In the genomic region with DNA sequence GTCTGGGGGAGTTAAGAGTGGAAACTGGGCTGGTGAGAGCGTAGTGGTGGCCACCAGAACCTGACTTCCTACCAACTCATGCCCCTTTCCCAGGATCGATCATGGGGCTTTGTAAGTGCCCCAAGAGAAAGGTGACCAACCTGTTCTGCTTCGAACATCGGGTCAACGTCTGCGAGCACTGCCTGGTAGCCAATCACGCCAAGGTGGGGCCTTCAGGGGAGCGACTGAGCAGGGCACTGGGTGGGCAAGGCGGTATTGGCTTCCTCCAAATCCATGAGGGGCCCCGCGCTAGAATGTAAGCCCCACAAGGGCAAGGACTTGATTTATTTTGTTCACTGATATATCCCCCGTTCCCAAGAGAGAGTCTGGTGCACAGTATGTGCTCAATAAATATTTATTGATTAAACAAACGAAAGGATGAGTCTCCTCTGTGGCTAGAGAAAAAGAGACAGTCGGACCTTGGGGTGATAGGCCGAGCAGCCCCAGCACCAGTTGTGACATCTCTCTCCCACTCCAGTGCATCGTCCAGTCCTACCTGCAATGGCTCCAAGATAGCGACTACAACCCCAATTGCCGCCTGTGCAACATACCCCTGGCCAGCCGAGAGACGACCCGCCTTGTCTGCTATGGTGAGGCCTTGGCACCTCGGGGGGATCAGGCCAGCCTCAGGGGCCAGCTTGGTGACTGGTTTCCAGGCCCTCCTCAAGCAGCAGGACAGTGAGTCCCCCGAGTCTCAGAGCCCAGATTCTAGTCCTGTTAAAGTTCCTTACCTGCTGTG, we compare ENCODE assay signal across 8 cellular contexts. TPM values are rescaled to one million over a fixed set of nuclear protein-coding genes. Genes with fewer than 3 reads are reported as not detected.
DNase-seq lines count a peak whose midpoint lies in the region; ATAC-seq and TF ChIP-seq lines count a peak whose summit lies in the region.

No MANE protein-coding gene starts in this region.

- H3K27me3 ChIP-seq in heart right ventricle (no peaks in the 10 kb centered on the region), ascending aorta (no peaks in the 10 kb centered on the region), lung (ENCODE audit: control insufficient read depth, insufficient read depth) (no peaks in the 10 kb centered on the region), uterus (no peaks in the 10 kb centered on the region)

- H3K4me3 ChIP-seq in heart right ventricle (peak overlapping the region; percentile 64 to 93 (median 81)), ascending aorta (peak overlapping the region; percentile 85 to 90), lung (peak overlapping the region; percentile 82), uterus (peak overlapping the region; percentile 53 to 83)

- H3K9me3 ChIP-seq in heart right ventricle = no peaks in the 10 kb centered on the region
- H3K9me3 ChIP-seq in ascending aorta = no peaks in the 10 kb centered on the region
- H3K9me3 ChIP-seq in lung (ENCODE audit: control insufficient read depth in 2 of 2, insufficient read depth in 1 of 2, low read length in 1 of 2) = no peaks in the 10 kb centered on the region
- H3K9me3 ChIP-seq in uterus = no peaks in the 10 kb centered on the region

- H3K27ac ChIP-seq in heart right ventricle (peak overlapping the region; percentile 79 to 96 (median 92)), ascending aorta (peak overlapping the region; percentile 93 to 97), lung (ENCODE audit: low read depth in 1 of 2, low read length in 1 of 2) (peak overlapping the region; percentile 58 to 73), uterus (peak overlapping the region; percentile 82 to 96)

- TF ChIP-seq CTCF in heart right ventricle (IDR thresholded peaks at IDR 0.05) (no peak), ascending aorta (IDR thresholded peaks at IDR 0.05) (no peak), lung (IDR thresholded peaks at IDR 0.05; ENCODE audit: control extremely low read depth, extremely low read depth) (no peak), uterus (IDR thresholded peaks at IDR 0.05) (no peak)

- intact Hi-C loops in heart right ventricle (cut with DNase I) (loop anchor here in 7 of 10 donors (1.0 to 10.0 kb wide), 12 partner anchors 12 to 160 kb away; partner anchors contain the start of genes FAU (in 4 of the 7), MRPL49 (in 4 of the 7), SNX15 (in 3 of the 7) and SAC3D1 (in 2 of the 7)), cardiac septum (cut with DNase I) (loop anchor here (1.0 to 5.0 kb wide), 3 partner anchors 12 to 57 kb away; partner anchors contain the start of genes SNX15, VPS51 and ZNHIT2), ascending aorta (cut with DNase I) (loop anchor here (1.0 to 10.0 kb wide), 8 partner anchors 12 to 280 kb away; partner anchors contain the start of genes ATG2A, FAU, MAP4K2 and MRPL49), uterus (cut with DNase I; ENCODE audit: low total_unique reads) (no loop called here)

- no peak for TF ChIP-seq POLR2A in uterus (IDR thresholded peaks at IDR 0.05)

- WGBS in heart right ventricle, 2 donors = 45 to 48% methylated on average over 23 of the region's 23 CpGs
- WGBS in lung, 2 donors = 46 to 50% methylated on average over 23 of the region's 23 CpGs

- peak in 2 of 8 donors; percentile 1 for ATAC-seq in heart right ventricle
- no peak for ATAC-seq in lung (ENCODE audit: insufficient read depth, low FRiP score)
- no peak for ATAC-seq in GM21576 (IDR thresholded peaks at IDR 0.05; ENCODE audit: unreplicated experiment)

- DNase-seq in heart right ventricle (no peak), cardiac septum (ENCODE audit: low spot score) (no peak), ascending aorta (ENCODE audit: low spot score in 2 of 2) (no peak), lung (ENCODE audit: low spot score) (no peak), uterus (no peak), occipital lobe (lab: John Stamatoyannopoulos, UW) (no peak), NCI-H2029 (lab: John Stamatoyannopoulos, UW) (no peak)

- H3K4me1 ChIP-seq in heart right ventricle = peaks cover 6 to 34% (median 20%) of the 10 kb centered on the region in 9 donors
- H3K4me1 ChIP-seq in ascending aorta = peaks cover 10% of the 10 kb centered on the region in 2 donors
- peaks cover 0 to 8% of the 10 kb centered on the region in 2 donors for H3K4me1 ChIP-seq in lung (ENCODE audit: control insufficient read depth in 2 of 2, insufficient read depth in 2 of 2, low read length in 2 of 2)
- H3K4me1 ChIP-seq in uterus = peaks cover 0 to 6% of the 10 kb centered on the region in 2 donors

- H3K36me3 ChIP-seq in heart right ventricle (peaks cover 0 to 62% (median 17%) of the 10 kb centered on the region in 9 donors), ascending aorta (peaks cover 28 to 43% of the 10 kb centered on the region in 2 donors), lung (ENCODE audit: control insufficient read depth in 2 of 2, insufficient read depth in 2 of 2, low read length in 2 of 2) (peaks cover 4 to 39% of the 10 kb centered on the region in 2 donors), uterus (no peaks in the 10 kb centered on the region)

RNA-seq across cellular contexts. Expression of gene ZFPL1, which starts 0.8 kb away (rescaled TPM):
- total RNA-seq in heart right ventricle (10 to 100 TPM; 21.5 to 27.7 (median 24.8) TPM), cardiac septum (23.5 TPM), ascending aorta (93.6 TPM), lung (10 to 100 TPM; 34.5 to 35.4 TPM), uterus (10 to 100 TPM in 3 of 4 donors, 1 to 10 TPM in 1; 9.0 to 37.5 (median 24.5) TPM), occipital lobe (14.7 TPM)
- polyA plus RNA-seq in heart right ventricle (10 to 100 TPM; 32.8 to 49.2 TPM), lung (10 to 100 TPM; 35.1 to 45.8 TPM)

RNA-seq across cellular contexts. Expression of gene CDCA5, which starts 0.9 kb away (rescaled TPM):
- total RNA-seq in heart right ventricle (1 to 10 TPM in 5 of 10 donors, under 1 TPM in 5; 0.50 to 5.3 (median 1.0) TPM), cardiac septum (1.5 TPM), ascending aorta (not detected), lung (1 to 10 TPM; 2.2 to 2.7 TPM), uterus (1 to 10 TPM in 1 of 4 donors, under 1 TPM in 2, not detected in 1; 0.30 to 7.1 (median 0.77) TPM), occipital lobe (2.0 TPM)
- polyA plus RNA-seq in heart right ventricle (under 1 TPM; 0.45 to 0.80 TPM), lung (1 to 10 TPM; 1.8 to 2.1 TPM)

RNA-seq across cellular contexts. Expression of gene VPS51, which starts 11.2 kb away (rescaled TPM):
- total RNA-seq in heart right ventricle (100 to 1,000 TPM in 6 of 10 donors, 10 to 100 TPM in 4; 79.2 to 123 (median 100) TPM), cardiac septum (87.1 TPM), ascending aorta (226 TPM), lung (100 to 1,000 TPM; 128 to 164 TPM), uterus (100 to 1,000 TPM in 3 of 4 donors, 10 to 100 TPM in 1; 96.1 to 447 (median 140) TPM), occipital lobe (215 TPM)
- polyA plus RNA-seq in heart right ventricle (100 to 1,000 TPM in 1 of 2 donors, 10 to 100 TPM in 1; 85.2 to 102 TPM), lung (100 to 1,000 TPM in 1 of 2 donors, 10 to 100 TPM in 1; 69.6 to 120 TPM)

RNA-seq across cellular contexts. Expression of gene NAALADL1, which starts 26.4 kb away (rescaled TPM):
- total RNA-seq in heart right ventricle (1 to 10 TPM; 2.1 to 6.8 (median 3.7) TPM), cardiac septum (3.5 TPM), ascending aorta (56.8 TPM), lung (10 to 100 TPM; 12.4 to 22.0 TPM), uterus (10 to 100 TPM in 2 of 4 donors, under 1 TPM in 2; 0.59 to 37.1 (median 17.6) TPM), occipital lobe (2.3 TPM)
- polyA plus RNA-seq in heart right ventricle (1 to 10 TPM; 8.1 to 9.1 TPM), lung (10 to 100 TPM in 1 of 2 donors, 1 to 10 TPM in 1; 7.4 to 14.0 TPM)

RNA-seq across cellular contexts. Expression of gene TM7SF2, which starts 26.9 kb away (rescaled TPM):
- total RNA-seq in heart right ventricle (10 to 100 TPM; 38.1 to 87.8 (median 69.5) TPM), cardiac septum (50.1 TPM), ascending aorta (10.6 TPM), lung (10 to 100 TPM; 41.0 to 68.4 TPM), uterus (10 to 100 TPM in 1 of 4 donors, 1 to 10 TPM in 2, under 1 TPM in 1; 0.77 to 16.7 (median 5.5) TPM), occipital lobe (54.3 TPM)
- polyA plus RNA-seq in heart right ventricle (10 to 100 TPM; 18.5 to 83.6 TPM), lung (10 to 100 TPM; 30.3 to 82.7 TPM)
